In genomic region chr3:160379628-160380214, GRCh38 we compare ENCODE assay signal across 13 cellular contexts.
"Had no signal": no experiment of that assay in that cellular context is flagged by ENCODE, and none has a peak within 500 bp of the region (broad histone marks: within the 10 kb centered on the region; RNA-seq: fewer than 3 reads in every experiment).

No MANE protein-coding gene starts in this region.

- H3K27me3 ChIP-seq: hepatocyte, left lung, spleen, transverse colon had no signal

- DNase-seq: activated CD4-positive, alpha-beta T cell treated with anti-CD3 and anti-CD28 coated beads, Interleukin-2, amount 10 ng/mL, durations not matched to agents 7 days and 5 days; activated CD4-positive, CD25-positive, alpha-beta regulatory T cell; activated CD8-positive, alpha-beta memory T cell treated with anti-CD3 and anti-CD28 coated beads for 24 hours; activated T-cell treated with anti-CD3 and anti-CD28 coated beads for 4 hours; amniotic stem cell; effector memory CD8-positive, alpha-beta T cell; left lung; spleen; stimulated activated CD4-positive, alpha-beta T cell treated with anti-CD3 and anti-CD28 coated beads, Interleukin-1b, Interleukin-23, amount 100 ng/mL, for 48 hours; transverse colon had no signal

- H3K4me3 ChIP-seq: hepatocyte, left lung, spleen, transverse colon had no signal

- H3K36me3 ChIP-seq: transverse colon had no signal

- H3K4me1 ChIP-seq: left lung, spleen had no signal

- ATAC-seq: effector memory CD8-positive, alpha-beta T cell; left lung; sciatic nerve; stimulated activated memory B cell treated with anti-CD40 and anti-IgM and Interleukin-4, amounts not matched to agents 10 μg/mL and 1 μg/mL and 100 μg/mL, for 72 hours had no signal

- H2AFZ ChIP-seq: hepatocyte had no signal

- H3K9me3 ChIP-seq: left lung, spleen, transverse colon had no signal

- H3K27ac ChIP-seq: left lung, spleen, transverse colon had no signal
